9 cellular contexts compared by ENCODE assay signal in the genomic region with DNA sequence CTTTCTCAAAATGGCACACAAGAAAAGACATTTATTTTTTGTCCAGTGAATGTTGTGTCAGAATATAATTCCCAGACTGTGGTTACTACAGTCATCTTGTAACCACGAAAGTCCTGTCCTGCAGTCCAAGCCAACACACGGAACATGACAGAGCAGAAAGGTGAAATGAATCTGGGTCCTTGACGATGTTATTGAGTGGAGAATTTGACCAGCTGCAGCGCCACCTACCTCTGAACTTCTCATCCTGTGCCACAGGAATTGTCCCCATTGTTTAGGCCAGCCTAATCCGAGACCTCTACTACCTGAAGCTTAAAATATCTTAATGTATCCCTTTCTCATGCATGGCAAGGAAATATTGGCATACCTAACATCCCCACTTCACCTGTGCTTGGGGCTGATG.
DNase-seq lines count a peak whose midpoint lies in the region; ATAC-seq and TF ChIP-seq lines count a peak whose summit lies in the region.
"Had no signal": no experiment of that assay in that cellular context is flagged by ENCODE, and none has a peak within 500 bp of the region (broad histone marks: within the 10 kb centered on the region; RNA-seq: fewer than 3 reads in every experiment).

No MANE protein-coding gene starts in this region.

- no peak overlapping the region for H3K4me3 ChIP-seq in body of pancreas

- no peaks in the 10 kb centered on the region for H3K36me3 ChIP-seq in body of pancreas (replicated peaks in 1 of 2; ENCODE audit: insufficient read depth in 1 of 2, low read depth in 2 of 2)

- no peak overlapping the region for H3K27ac Mint-ChIP-seq in stimulated activated effector memory CD8-positive, alpha-beta T cell treated with anti-CD3 and anti-CD28 coated beads, Interleukin-12 subunit alpha, Interleukin-12 subunit beta, amount 100 ng/mL, for 72 hours
- H3K27ac Mint-ChIP-seq: activated B cell treated with CpG ODN at 0.5 μM for 24 hours had no signal

- intact Hi-C loops in body of pancreas (cut with DNase I): no loop called here

- ATAC-seq in body of pancreas: no peak
- ATAC-seq in stimulated activated effector memory CD8-positive, alpha-beta T cell treated with anti-CD3 and anti-CD28 coated beads, Interleukin-12 subunit alpha, Interleukin-12 subunit beta, amount 100 ng/mL, for 72 hours: peak; percentile 16
- no peak for ATAC-seq in GM18870 (IDR thresholded peaks at IDR 0.05; ENCODE audit: unreplicated experiment)
- ATAC-seq in GM18505 (IDR thresholded peaks at IDR 0.05; ENCODE audit: unreplicated experiment): no peak

- H3K9me3 Mint-ChIP-seq in stimulated activated effector memory CD8-positive, alpha-beta T cell treated with anti-CD3 and anti-CD28 coated beads, Interleukin-12 subunit alpha, Interleukin-12 subunit beta, amount 100 ng/mL, for 72 hours: peaks cover 3% of the 10 kb centered on the region
- H3K9me3 Mint-ChIP-seq: activated B cell treated with CpG ODN at 0.5 μM for 24 hours had no signal

- no peaks in the 10 kb centered on the region for H3K27me3 ChIP-seq in body of pancreas

- TF ChIP-seq CTCF in body of pancreas (IDR thresholded peaks at IDR 0.05): peak in 6 of 7 experiments; percentile 13 to 57 (median 44)

- no peak overlapping the region for H3K4me3 Mint-ChIP-seq in stimulated activated effector memory CD8-positive, alpha-beta T cell treated with anti-CD3 and anti-CD28 coated beads, Interleukin-12 subunit alpha, Interleukin-12 subunit beta, amount 100 ng/mL, for 72 hours
- H3K4me3 Mint-ChIP-seq: activated B cell treated with CpG ODN at 0.5 μM for 24 hours had no signal

- H3K9me3 ChIP-seq in body of pancreas: no peaks in the 10 kb centered on the region

- H3K4me1 Mint-ChIP-seq in stimulated activated effector memory CD8-positive, alpha-beta T cell treated with anti-CD3 and anti-CD28 coated beads, Interleukin-12 subunit alpha, Interleukin-12 subunit beta, amount 100 ng/mL, for 72 hours: no peaks in the 10 kb centered on the region
- H3K4me1 Mint-ChIP-seq: activated B cell treated with CpG ODN at 0.5 μM for 24 hours had no signal

- WGBS in body of pancreas, 2 donors: 11 to 17% methylated on average over 5 of the region's 5 CpGs

- peak; percentile 4 for DNase-seq in SIG-M5 treated with dmso at 0.1 percent for 504 hours (lab: John Stamatoyannopoulos, UW; ENCODE audit: unreplicated experiment)
- no peak for DNase-seq in SIG-M5 (lab: John Stamatoyannopoulos, UW)
- peak; percentile 73 for DNase-seq in NCI-H2029 treated with DMSO at 0.1 percent for 48 hours (lab: John Stamatoyannopoulos, UW)
- DNase-seq in body of pancreas: peak; percentile 40 to 66 (median 44)
- DNase-seq in stimulated activated effector memory CD8-positive, alpha-beta T cell treated with anti-CD3 and anti-CD28 coated beads, Interleukin-12 subunit alpha, Interleukin-12 subunit beta, amount 100 ng/mL, for 72 hours (ENCODE audit: low spot score in 2 of 2): no peak
- DNase-seq in activated naive CD4-positive, alpha-beta T cell treated with anti-CD3 and anti-CD28 coated beads, Interleukin-2, amount 50 U/mL, for 16 hours: no peak
- DNase-seq: activated B cell treated with CpG ODN at 0.5 μM for 24 hours had no signal

- H3K4me1 ChIP-seq in body of pancreas: no peaks in the 10 kb centered on the region

- H3K36me3 Mint-ChIP-seq in stimulated activated effector memory CD8-positive, alpha-beta T cell treated with anti-CD3 and anti-CD28 coated beads, Interleukin-12 subunit alpha, Interleukin-12 subunit beta, amount 100 ng/mL, for 72 hours: no peaks in the 10 kb centered on the region

- TF ChIP-seq POLR2A in body of pancreas (IDR thresholded peaks at IDR 0.05) (no peak), GM18505 (IDR thresholded peaks at IDR 0.05; ENCODE audit: borderline replicate concordance, extremely low read depth, insufficient read depth, insufficient read length) (no peak)

- H3K27ac ChIP-seq in body of pancreas: no peak overlapping the region

Comparison
In these comparisons a context has a peak if more than half of its experiments do, and no peak if none do; other contexts are left out.
1. DNase-seq: peak in SIG-M5 treated with dmso at 0.1 percent for 504 hours (single experiment), NCI-H2029 treated with DMSO at 0.1 percent for 48 hours (single experiment) and body of pancreas (4 of 4); none in SIG-M5 (single experiment), stimulated activated effector memory CD8-positive, alpha-beta T cell treated with anti-CD3 and anti-CD28 coated beads, Interleukin-12 subunit alpha, Interleukin-12 subunit beta, amount 100 ng/mL, for 72 hours (0 of 2) and activated naive CD4-positive, alpha-beta T cell treated with anti-CD3 and anti-CD28 coated beads, Interleukin-2, amount 50 U/mL, for 16 hours (single experiment).